Comparison of ENCODE assay signal across 8 cellular contexts in the genomic region with DNA sequence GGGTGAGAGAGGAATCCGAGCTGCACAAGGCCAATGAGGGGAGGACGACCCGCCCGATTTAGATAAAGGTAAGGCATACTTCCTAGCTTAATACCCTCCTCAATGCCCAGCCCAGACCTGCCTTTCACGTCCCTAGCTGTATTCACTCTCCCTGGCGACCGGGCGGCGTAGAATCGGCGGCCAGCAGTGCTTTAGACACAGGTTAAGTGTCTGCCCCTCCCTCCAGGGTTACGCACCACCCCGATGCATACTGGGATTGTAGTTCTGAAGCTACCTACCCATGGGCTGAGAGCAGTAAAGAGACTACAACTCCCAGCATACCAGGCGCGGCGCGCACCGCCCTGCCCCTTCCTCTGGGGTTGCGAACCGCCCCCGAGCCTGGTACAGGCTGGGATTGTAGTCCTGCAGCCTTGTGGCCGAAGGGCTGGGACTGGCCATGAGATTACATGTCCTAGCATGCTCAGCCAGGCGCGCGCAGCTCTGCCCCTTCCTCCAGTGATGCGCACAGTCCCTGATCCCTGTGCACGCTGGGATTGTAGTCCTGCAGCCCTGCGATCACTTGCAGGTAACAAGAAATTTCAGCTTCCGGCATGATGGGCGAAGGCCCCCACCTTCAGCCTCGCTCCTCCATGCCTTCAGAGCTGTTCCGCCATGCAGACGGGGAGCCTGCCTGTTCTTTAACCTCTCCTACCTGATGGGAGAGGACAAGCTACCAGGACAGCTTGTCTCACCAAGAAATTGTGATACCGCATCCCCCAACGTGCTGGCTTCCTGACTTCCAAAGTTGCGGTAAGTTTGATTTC. TPM values are rescaled to one million over a fixed set of nuclear protein-coding genes. Genes with fewer than 3 reads are reported as not detected.
A peak's percentile ranks its signal among the peaks of the same experiment; 100 is the strongest.
DNase-seq lines count a peak whose midpoint lies in the region; ATAC-seq, FAIRE-seq and TF ChIP-seq lines count a peak whose summit lies in the region.

No MANE protein-coding gene starts in this region.

- 0% methylated on average over 36 of the region's 36 CpGs for WGBS in pancreas, 2 donors

- peaks cover 30% of the 10 kb centered on the region for H3K79me2 ChIP-seq in SU-DHL-6 (ENCODE audit: insufficient read depth, low read length)

- peak overlapping the region; percentile 82 for H3K4me3 ChIP-seq in GM12875 (ENCODE audit: low read depth, low read length)
- peak overlapping the region; percentile 86 for H3K4me3 ChIP-seq in SU-DHL-6 (ENCODE audit: insufficient read depth, low read length, poor library complexity, severe bottlenecking)
- peak overlapping the region; percentile 63 for H3K4me3 ChIP-seq in cardiac muscle cell
- H3K4me3 ChIP-seq in pancreas: peak overlapping the region; percentile 33 to 65 (median 52)
- H3K4me3 ChIP-seq in tibial artery: peak overlapping the region; percentile 64 to 77

- intact Hi-C loops in pancreas (cut with DNase I): no loop called here
- intact Hi-C loops in tibial artery (cut with DNase I; ENCODE audit: low total_unique reads): no loop called here

- peak; percentile 89 to 99 (median 97) for DNase-seq in NCI-H1417 (lab: John Stamatoyannopoulos, UW)
- DNase-seq in activated naive CD8-positive, alpha-beta T cell treated with anti-CD3 and anti-CD28 coated beads, Interleukin-2, amount 50 U/mL, for 24 hours: peak; percentile 90
- peak; percentile 98 to 100 for DNase-seq in cardiac muscle cell (ENCODE audit: low read depth in 1 of 2, low spot score in 1 of 2)
- peak; percentile 96 to 99 (median 98) for DNase-seq in pancreas
- peak; percentile 99 for DNase-seq in tibial artery

- no peak for TF ChIP-seq CTCF in GM12875 (IDR thresholded peaks at IDR 0.05; ENCODE audit: borderline replicate concordance, insufficient read depth, low read depth, low read length)
- TF ChIP-seq CTCF in SU-DHL-6 (IDR thresholded peaks at IDR 0.05; ENCODE audit: insufficient read depth, low read length, poor library complexity, severe bottlenecking): no peak
- TF ChIP-seq CTCF in cardiac muscle cell (IDR thresholded peaks at IDR 0.05; ENCODE audit: low read depth, low read length): no peak
- peak in 1 of 4 donors; percentile 18 for TF ChIP-seq CTCF in pancreas (IDR thresholded peaks at IDR 0.05)
- TF ChIP-seq CTCF in tibial artery (IDR thresholded peaks at IDR 0.05): no peak

- H3F3A ChIP-seq in SU-DHL-6 (ENCODE audit: insufficient read depth): 0 out of 2 replicates have a peak, but pooled peaks cover 4% of the 10 kb centered on the region

- H3K4me1 ChIP-seq in cardiac muscle cell (ENCODE audit: low read depth) (no peaks in the 10 kb centered on the region), pancreas (peaks cover 0 to 19% (median 8%) of the 10 kb centered on the region in 3 donors), tibial artery (peaks cover 0 to 22% (median 15%) of the 10 kb centered on the region in 4 donors)

- H3K36me3 Mint-ChIP-seq in activated naive CD8-positive, alpha-beta T cell treated with anti-CD3 and anti-CD28 coated beads, Interleukin-2, amount 50 U/mL, for 24 hours (ENCODE audit: low read depth): peaks cover 41% of the 10 kb centered on the region

- peak overlapping the region; percentile 88 for H3K4me2 ChIP-seq in SU-DHL-6 (ENCODE audit: low read depth, low read length, poor library complexity, severe bottlenecking)

- peaks cover 28% of the 10 kb centered on the region for H3K9me3 Mint-ChIP-seq in activated naive CD8-positive, alpha-beta T cell treated with anti-CD3 and anti-CD28 coated beads, Interleukin-2, amount 50 U/mL, for 24 hours

- peak overlapping the region; percentile 35 for H3K27ac ChIP-seq in SU-DHL-6 (ENCODE audit: low read depth, low read length)
- peak overlapping the region; percentile 86 for H3K27ac ChIP-seq in cardiac muscle cell
- peak overlapping the region; percentile 80 to 90 (median 84) for H3K27ac ChIP-seq in pancreas
- peak overlapping the region; percentile 70 to 76 for H3K27ac ChIP-seq in tibial artery

- H3K4me1 Mint-ChIP-seq in activated naive CD8-positive, alpha-beta T cell treated with anti-CD3 and anti-CD28 coated beads, Interleukin-2, amount 50 U/mL, for 24 hours: peaks cover 66% of the 10 kb centered on the region

- no peaks in the 10 kb centered on the region for H3K27me3 Mint-ChIP-seq in activated naive CD8-positive, alpha-beta T cell treated with anti-CD3 and anti-CD28 coated beads, Interleukin-2, amount 50 U/mL, for 24 hours

- H4K20me1 ChIP-seq in SU-DHL-6 (ENCODE audit: low read depth, low read length): no peaks in the 10 kb centered on the region

- ATAC-seq in HG02763 (IDR thresholded peaks at IDR 0.05; ENCODE audit: unreplicated experiment): peak; percentile 96
- ATAC-seq in activated naive CD8-positive, alpha-beta T cell treated with anti-CD3 and anti-CD28 coated beads, Interleukin-2, amount 50 U/mL, for 24 hours: peak; percentile 100
- ATAC-seq in pancreas: peak; percentile 96 to 99 (median 97)

- peak overlapping the region; percentile 70 for H3K9ac ChIP-seq in SU-DHL-6 (ENCODE audit: low read length)

- FAIRE-seq in pancreas (lab: Jason Lieb, UNC): peak; percentile 89

- H3K9me2 ChIP-seq in SU-DHL-6 (replicated peaks; ENCODE audit: insufficient read depth, low read length): no peaks in the 10 kb centered on the region

- H3K27me3 ChIP-seq in SU-DHL-6 (ENCODE audit: low read length) (no peaks in the 10 kb centered on the region), cardiac muscle cell (no peaks in the 10 kb centered on the region), pancreas (no peaks in the 10 kb centered on the region), tibial artery (no peaks in the 10 kb centered on the region)

- H3K4me3 Mint-ChIP-seq in activated naive CD8-positive, alpha-beta T cell treated with anti-CD3 and anti-CD28 coated beads, Interleukin-2, amount 50 U/mL, for 24 hours: peak overlapping the region; percentile 98

- H3K27ac Mint-ChIP-seq in activated naive CD8-positive, alpha-beta T cell treated with anti-CD3 and anti-CD28 coated beads, Interleukin-2, amount 50 U/mL, for 24 hours: peak overlapping the region; percentile 90

- H3K36me3 ChIP-seq in SU-DHL-6 (ENCODE audit: low read length): no peaks in the 10 kb centered on the region
- H3K36me3 ChIP-seq in cardiac muscle cell: no peaks in the 10 kb centered on the region
- peaks cover 0 to 3% (median 0%) of the 10 kb centered on the region in 3 donors for H3K36me3 ChIP-seq in pancreas
- H3K36me3 ChIP-seq in tibial artery: no peaks in the 10 kb centered on the region

- peak overlapping the region; percentile 65 for H2AFZ ChIP-seq in SU-DHL-6 (ENCODE audit: low read depth, low read length, severe bottlenecking)

- no peaks in the 10 kb centered on the region for H3K9me3 ChIP-seq in SU-DHL-6 (ENCODE audit: insufficient read depth, low read length)
- no peaks in the 10 kb centered on the region for H3K9me3 ChIP-seq in cardiac muscle cell (ENCODE audit: low read depth)
- H3K9me3 ChIP-seq in pancreas: no peaks in the 10 kb centered on the region
- H3K9me3 ChIP-seq in tibial artery: no peaks in the 10 kb centered on the region

RNA-seq across cellular contexts. Expression of gene ZNF14, which starts 43.5 kb away (rescaled TPM):
- total RNA-seq in cardiac muscle cell: 4.2 and 5.5 TPM in 2 replicates
- 9.6 and 11.0 TPM in 2 replicates for polyA plus RNA-seq in cardiac muscle cell
- total RNA-seq in pancreas: 1 to 10 TPM; 2.1 to 4.5 (median 3.1) TPM
- polyA plus RNA-seq in pancreas: 1 to 10 TPM; 2.0 to 3.2 TPM

RNA-seq across cellular contexts. Expression of gene ZNF506, which starts 45.1 kb away (rescaled TPM):
- total RNA-seq in cardiac muscle cell (49.9 and 55.0 TPM in 2 replicates), pancreas (10 to 100 TPM; 10.5 to 17.2 (median 11.5) TPM)
- polyA plus RNA-seq in cardiac muscle cell (9.3 and 18.0 TPM in 2 replicates), pancreas (1 to 10 TPM; 6.1 to 6.5 TPM)

Comparison
In these comparisons a context has a peak if more than half of its experiments do, and no peak if none do; other contexts are left out.
1. Peak in every context shown above with its lines: DNase-seq, ATAC-seq, H3K4me3 ChIP-seq and H3K27ac ChIP-seq.
2. H3K27ac ChIP-seq: peak in every context shown above with its lines; median percentile 86 in cardiac muscle cell; 84 in pancreas; 73 in tibial artery; 35 in SU-DHL-6.